ENCODE assay signal across 7 cellular contexts in genomic region chr2:142811644-142812043, GRCh38.
DNase-seq lines count a peak whose midpoint lies in the region; ATAC-seq, FAIRE-seq and TF ChIP-seq lines count a peak whose summit lies in the region.
"Not testable (repeated sequence)": the region's sequence is repeated elsewhere in the genome, so short reads cannot be mapped to it uniquely, and the experiment has no call there.

No MANE protein-coding gene starts in this region.

- not testable (repeated sequence) for H2BK5ac ChIP-seq in H1 (ENCODE audit: low read depth, low read length); neuronal stem cell (ENCODE audit: low read length)

- not testable (repeated sequence) for H2BK15ac ChIP-seq in H1 (ENCODE audit: low read length); neuronal stem cell (ENCODE audit: low read length)

- not testable (repeated sequence) for H2BK12ac ChIP-seq in H1 (ENCODE audit: low read depth, low read length); neuronal stem cell (ENCODE audit: low read length)

- not testable (repeated sequence) for H2BK120ac ChIP-seq in H1 (replicated peaks; ENCODE audit: low read depth, low read length); neuronal stem cell (ENCODE audit: low read depth, low read length)

- H4K91ac ChIP-seq in H1 (replicated peaks; ENCODE audit: insufficient read length, low read length); neuronal stem cell (ENCODE audit: low read depth, low read length, poor library complexity): not testable (repeated sequence)

- not testable (repeated sequence) for H3K79me2 ChIP-seq in PC-3 (ENCODE audit: low read length); GM12878 (ENCODE audit: control insufficient read depth, insufficient read depth, low read length); H1 (ENCODE audit: control insufficient read depth in 1 of 2, insufficient read depth in 2 of 2, low read length in 2 of 2)

- peak overlapping the region; percentile 68; the same call in 1 of the 2 replicates for H4K8ac ChIP-seq in H1 (ENCODE audit: extremely low read depth, insufficient read depth, low read length)
- H4K8ac ChIP-seq in neuronal stem cell (ENCODE audit: low read depth, low read length): not testable (repeated sequence)

- H3F3A ChIP-seq in PC-3 (ENCODE audit: low read length, unreplicated experiment): not testable (repeated sequence)

- 97% methylated on average over 13 of the region's 13 CpGs for WGBS in GM12878 (ENCODE audit: insufficient coverage, insufficient replicate concordance, low lambda C conversion rate, missing lambda C conversion rate)
- WGBS in H1 (ENCODE audit: extremely low coverage in 1 of 2, insufficient coverage in 1 of 2, insufficient read length in 1 of 2, insufficient replicate concordance in 2 of 2, low coverage in 1 of 2, low lambda C conversion rate in 2 of 2, missing lambda C conversion rate in 1 of 2), 2 experiments: 83% methylated on average over 10 of the region's 13 CpGs; no CpG with 5 or more reads in 1 of the 2 experiments
- WGBS in neuronal stem cell (ENCODE audit: extremely low coverage in 2 of 2, insufficient read length in 2 of 2, insufficient replicate concordance in 1 of 2), 2 donors: no CpG with 5 or more reads among the region's 13 CpGs

- not testable (repeated sequence) for TF ChIP-seq EP300 in GM12878 (IDR thresholded peaks at IDR 0.05; ENCODE audit: borderline replicate concordance in 1 of 2, control insufficient read depth in 1 of 2, low read depth in 2 of 2, low read length in 2 of 2); H1 (IDR thresholded peaks at IDR 0.05; ENCODE audit: borderline replicate concordance in 1 of 2, low read depth in 2 of 2, low read length in 2 of 2)

- RAD21 ChIA-PET in GM12878 (lab: Charles Lee; ENCODE audit: unreplicated experiment): not testable (repeated sequence)

- not testable (repeated sequence) for H3K18ac ChIP-seq in H1 (ENCODE audit: extremely low read depth, low read length); neuronal stem cell (ENCODE audit: low read length)

- H4K5ac ChIP-seq in H1 (ENCODE audit: insufficient read length, low read depth, low read length): not testable (repeated sequence)

- not testable (repeated sequence) for H3K79me1 ChIP-seq in H1 (ENCODE audit: low read depth, low read length); neuronal stem cell (ENCODE audit: low read depth, low read length)

- H3K27me3 ChIP-seq in HUES6 (ENCODE audit: control insufficient read depth, insufficient read depth, low read length); PC-3 (ENCODE audit: low read length); GM12878 (replicated peaks in 1 of 2; ENCODE audit: control insufficient read depth in 2 of 2, insufficient read depth in 2 of 2, low read length in 1 of 2); H1 (replicated peaks in 1 of 4; ENCODE audit: control insufficient read depth in 3 of 4, extremely low read depth in 1 of 4, insufficient read depth in 3 of 4, low read length in 3 of 4); neuronal stem cell (ENCODE audit: control insufficient read depth in 3 of 3, insufficient read depth in 3 of 3, low read depth in 1 of 3, low read length in 3 of 3): not testable (repeated sequence)

- TF ChIP-seq CTCF in PC-3 (conservative IDR thresholded peaks at IDR 0.05; ENCODE audit: low read depth, low read length); GM12878 (IDR thresholded peaks at IDR 0.05 in 2 of 3, conservative IDR thresholded peaks at IDR 0.05 in 1 of 3; ENCODE audit: control insufficient read depth in 2 of 3, extremely low read depth in 1 of 3, insufficient read depth in 1 of 3, low read depth in 3 of 3, low read length in 3 of 3); H1 (IDR thresholded peaks at IDR 0.05; ENCODE audit: control extremely low read depth in 1 of 3, insufficient read depth in 1 of 3, low read depth in 1 of 3, low read length in 3 of 3); mucosa of descending colon (IDR thresholded peaks at IDR 0.05): not testable (repeated sequence)

- not testable (repeated sequence) for H3K23ac ChIP-seq in H1 (ENCODE audit: insufficient read length); neuronal stem cell (ENCODE audit: low read depth, low read length, poor library complexity)

- H2AK5ac ChIP-seq in H1 (ENCODE audit: low read depth, low read length); neuronal stem cell (ENCODE audit: low read depth, low read length): not testable (repeated sequence)

- not testable (repeated sequence) for TF ChIP-seq POLR2A in GM12878 (IDR thresholded peaks at IDR 0.05; ENCODE audit: low read depth, low read length); H1 (IDR thresholded peaks at IDR 0.05; ENCODE audit: control extremely low read depth in 1 of 2, low read depth in 2 of 2, low read length in 2 of 2)

- in situ Hi-C loops in GM12878 (cut with MboI): not testable (repeated sequence)

- not testable (repeated sequence) for H3K4me1 ChIP-seq in HUES6 (ENCODE audit: control insufficient read depth, insufficient read depth, low read length); PC-3 (ENCODE audit: insufficient read depth, low read length); GM12878 (ENCODE audit: control insufficient read depth, insufficient read depth, low read length); H1 (replicated peaks in 1 of 4; ENCODE audit: control insufficient read depth in 3 of 4, insufficient read depth in 4 of 4, low read length in 3 of 4); mucosa of descending colon (ENCODE audit: low read depth); neuronal stem cell (ENCODE audit: control insufficient read depth in 2 of 2, insufficient read depth in 1 of 2, low read depth in 1 of 2, low read length in 2 of 2)

- not testable (repeated sequence) for ATAC-seq in PC-3, GM12878, mucosa of descending colon

- not testable (repeated sequence) for H3K56ac ChIP-seq in H1 (replicated peaks; ENCODE audit: insufficient read length, low read depth, low read length)

- H3K4me3 ChIP-seq in HUES6 (ENCODE audit: low read depth, low read length) (peak overlapping the region; percentile 38), PC-3 (ENCODE audit: low read length) (peak overlapping the region; percentile 61)
- H3K4me3 ChIP-seq in GM12878; H1 (ENCODE audit: extremely low read depth in 1 of 4, insufficient read depth in 2 of 4, low read depth in 3 of 4, low read length in 4 of 4); mucosa of descending colon; neuronal stem cell (ENCODE audit: low read length in 2 of 2): not testable (repeated sequence)

- not testable (repeated sequence) for TF ChIP-seq RAD21 in GM12878 (IDR thresholded peaks at IDR 0.05; ENCODE audit: insufficient read depth, low read depth, low read length); H1 (IDR thresholded peaks at IDR 0.05 in 1 of 2, conservative IDR thresholded peaks at IDR 0.05 in 1 of 2; ENCODE audit: low read depth in 2 of 2, low read length in 2 of 2)

- intact Hi-C loops in PC-3 (cut with micrococcal nuclease); GM12878 (cut with micrococcal nuclease; ENCODE audit: unreplicated experiment); mucosa of descending colon (cut with DNase I, micrococcal nuclease): not testable (repeated sequence)

- H3K9ac ChIP-seq in HUES6 (ENCODE audit: low read length); GM12878 (ENCODE audit: control insufficient read depth, insufficient read depth, low read length); H1 (replicated peaks in 1 of 4; ENCODE audit: extremely low read depth in 1 of 4, low read depth in 3 of 4, low read length in 3 of 4); neuronal stem cell (ENCODE audit: low read depth, low read length, poor library complexity): not testable (repeated sequence)
- H3K9ac ChIP-seq in PC-3 (ENCODE audit: low read length): peak overlapping the region; percentile 51

- H3K9me3 ChIP-seq in HUES6 (ENCODE audit: control insufficient read depth, insufficient read depth, low read depth, low read length); PC-3 (ENCODE audit: low read length); GM12878 (replicated peaks; ENCODE audit: control insufficient read depth, insufficient read depth, low read length); H1 (ENCODE audit: insufficient read depth in 2 of 2, low read depth in 1 of 2, low read length in 1 of 2); mucosa of descending colon; neuronal stem cell (replicated peaks in 1 of 2; ENCODE audit: control insufficient read depth in 2 of 2, insufficient read depth in 1 of 2, low read depth in 1 of 2, low read length in 2 of 2): not testable (repeated sequence)

- peak; percentile 21 for DNase-seq in DMS53 (lab: John Stamatoyannopoulos, UW)
- DNase-seq in PC-3: peak; percentile 33
- not testable (repeated sequence) for DNase-seq in GM12878 (ENCODE audit: low read depth, low spot score); neuronal stem cell (ENCODE audit: low spot score)
- peak in 1 of 2 experiments; percentile 41 for DNase-seq in H1 (ENCODE audit: low read depth in 1 of 2, low spot score in 2 of 2)
- DNase-seq in mucosa of descending colon: peak in 2 of 3 donors; percentile 3 to 19

- H3K36me3 ChIP-seq in HUES6 (ENCODE audit: control insufficient read depth, insufficient read depth, low read length); PC-3 (ENCODE audit: low read depth, low read length); GM12878 (ENCODE audit: control insufficient read depth in 2 of 2, insufficient read depth in 2 of 2, low read length in 1 of 2); H1 (ENCODE audit: control insufficient read depth in 2 of 4, insufficient read depth in 4 of 4, low read length in 3 of 4); mucosa of descending colon (ENCODE audit: low read depth); neuronal stem cell (replicated peaks in 1 of 2; ENCODE audit: control insufficient read depth in 2 of 2, insufficient read depth in 2 of 2, low read length in 2 of 2): not testable (repeated sequence)

- H2AFZ ChIP-seq in PC-3 (ENCODE audit: low read length): peak overlapping the region; percentile 75
- H2AFZ ChIP-seq in GM12878 (ENCODE audit: control insufficient read depth, low read depth, low read length); H1 (ENCODE audit: low read length): not testable (repeated sequence)
- peak overlapping the region; percentile 83 for H2AFZ ChIP-seq in neuronal stem cell (ENCODE audit: low read length)

- H4K20me1 ChIP-seq in PC-3 (ENCODE audit: low read length); GM12878 (ENCODE audit: control insufficient read depth, insufficient read depth); H1 (replicated peaks in 1 of 2; ENCODE audit: control insufficient read depth in 1 of 2, insufficient read depth in 2 of 2, low read length in 2 of 2): not testable (repeated sequence)

- POLR2A ChIA-PET in PC-3 (lab: Charles Lee; ENCODE audit: unreplicated experiment); GM12878 (lab: Charles Lee); H1 (lab: Charles Lee; ENCODE audit: partially characterized antibody): not testable (repeated sequence)

- FAIRE-seq in GM12878 (lab: Jason Lieb, UNC): peak; percentile 100
- not testable (repeated sequence) for FAIRE-seq in H1 (lab: Jason Lieb, UNC)

- not testable (repeated sequence) for H3K23me2 ChIP-seq in H1 (ENCODE audit: low read depth, low read length)

- H3K4me2 ChIP-seq in PC-3 (ENCODE audit: low read length) (peak overlapping the region; percentile 66), H1 (ENCODE audit: insufficient read depth in 1 of 2, low read depth in 2 of 2, low read length in 2 of 2) (peak overlapping the region; percentile 14 to 28; a peak in 1 of 4 replicates)
- not testable (repeated sequence) for H3K4me2 ChIP-seq in GM12878 (ENCODE audit: control insufficient read depth, insufficient read depth); neuronal stem cell (ENCODE audit: insufficient read depth, low read length, poor library complexity, severe bottlenecking)

- H3K4ac ChIP-seq in H1 (replicated peaks; ENCODE audit: insufficient read length, low read depth, low read length); neuronal stem cell (ENCODE audit: low read length): not testable (repeated sequence)

- H3K9me2 ChIP-seq in PC-3 (replicated peaks; ENCODE audit: low read length): not testable (repeated sequence)

- not testable (repeated sequence) for H2BK20ac ChIP-seq in H1 (ENCODE audit: low read length)

- SMC1A ChIA-PET in GM12878 (lab: Charles Lee; ENCODE audit: uncharacterized antibody, unreplicated experiment): not testable (repeated sequence)

- not testable (repeated sequence) for H3K14ac ChIP-seq in H1 (ENCODE audit: insufficient read length); neuronal stem cell (ENCODE audit: low read length)

- CTCF ChIA-PET in PC-3 (lab: Charles Lee); GM12878 (lab: Yijun Ruan, JAX); H1 (lab: Charles Lee; ENCODE audit: partially characterized antibody): not testable (repeated sequence)

- not testable (repeated sequence) for BruUV-seq in PC-3 (replicated peaks; lab: Mats Ljungman, UMichigan); GM12878 (replicated peaks; lab: Mats Ljungman, UMichigan)

- not testable (repeated sequence) for H3K27ac ChIP-seq in HUES6 (ENCODE audit: low read depth, low read length); PC-3 (ENCODE audit: low read length); GM12878 (ENCODE audit: control insufficient read depth, insufficient read depth); H1 (ENCODE audit: low read depth, low read length); neuronal stem cell (replicated peaks; ENCODE audit: low read length)
